9 cellular contexts compared by ENCODE assay signal in genomic region chr2:191696001-191696400, GRCh38. TPM values are rescaled to one million over a fixed set of nuclear protein-coding genes. Genes with fewer than 3 reads are reported as not detected.
DNase-seq lines count a peak whose midpoint lies in the region; ATAC-seq and TF ChIP-seq lines count a peak whose summit lies in the region.
"Had no signal": no experiment of that assay in that cellular context is flagged by ENCODE, and none has a peak within 500 bp of the region (broad histone marks: within the 10 kb centered on the region; RNA-seq: fewer than 3 reads in every experiment).

No MANE protein-coding gene starts in this region.

- peaks cover 15% of the 10 kb centered on the region for H3K4me1 Mint-ChIP-seq in activated CD8-positive, alpha-beta T cell treated with anti-CD3 and anti-CD28 coated beads for 36 hours (ENCODE audit: low read depth)

- DNase-seq in Right ventricle myocardium inferior (ENCODE audit: missing footprints), result peak; percentile 50
- no peak for DNase-seq in cardiac septum (ENCODE audit: low spot score)
- peak; percentile 55 for DNase-seq in amniotic stem cell (lab: John Stamatoyannopoulos, UW)
- peak; percentile 95 for DNase-seq in iris pigment epithelial cell (ENCODE audit: low read depth)
- DNase-seq in upper lobe of right lung, result no peak
- no peak for DNase-seq in T-helper 2 cell
- DNase-seq in activated CD8-positive, alpha-beta T cell treated with anti-CD3 and anti-CD28 coated beads for 36 hours, result no peak

- H3K27ac ChIP-seq in upper lobe of right lung, result no peak overlapping the region
- H3K27ac ChIP-seq: BLaER1 had no signal

- ATAC-seq in Right ventricle myocardium inferior (peak; percentile 90), upper lobe of right lung (peak; percentile 77), HG03196 (IDR thresholded peaks at IDR 0.05; ENCODE audit: unreplicated experiment) (no peak)
- ATAC-seq in activated CD8-positive, alpha-beta T cell treated with anti-CD3 and anti-CD28 coated beads for 36 hours, result no peak

- no peaks in the 10 kb centered on the region for H3K36me3 ChIP-seq in upper lobe of right lung
- H3K36me3 ChIP-seq: BLaER1 had no signal

- TF ChIP-seq CTCF in upper lobe of right lung (IDR thresholded peaks at IDR 0.05), result no peak
- no peak for TF ChIP-seq CTCF in activated CD8-positive, alpha-beta T cell treated with anti-CD3 and anti-CD28 coated beads for 36 hours (IDR thresholded peaks at IDR 0.05)

- H3K9me3 Mint-ChIP-seq in activated CD8-positive, alpha-beta T cell treated with anti-CD3 and anti-CD28 coated beads for 36 hours, result no peaks in the 10 kb centered on the region

- H3K4me3 Mint-ChIP-seq in activated CD8-positive, alpha-beta T cell treated with anti-CD3 and anti-CD28 coated beads for 36 hours, result no peak overlapping the region

- H3K9me3 ChIP-seq in upper lobe of right lung, result no peaks in the 10 kb centered on the region
- H3K9me3 ChIP-seq: BLaER1 had no signal

- POLR2A ChIA-PET in activated CD8-positive, alpha-beta T cell treated with anti-CD3 and anti-CD28 coated beads for 36 hours (lab: Charles Lee), result interaction anchor here (0.6 kb wide), 1 partner anchor 620 kb away, joined by 3 read pairs; no protein-coding TSS in a partner anchor

- H3K27me3 Mint-ChIP-seq in activated CD8-positive, alpha-beta T cell treated with anti-CD3 and anti-CD28 coated beads for 36 hours, result no peaks in the 10 kb centered on the region

- H3K27me3 ChIP-seq in upper lobe of right lung, result no peaks in the 10 kb centered on the region
- H3K27me3 ChIP-seq: BLaER1 had no signal

- peaks cover 12% of the 10 kb centered on the region for H3K36me3 Mint-ChIP-seq in activated CD8-positive, alpha-beta T cell treated with anti-CD3 and anti-CD28 coated beads for 36 hours (ENCODE audit: low read depth)

- peaks cover 9% of the 10 kb centered on the region for H3K4me1 ChIP-seq in upper lobe of right lung
- H3K4me1 ChIP-seq: BLaER1 had no signal

- no peak overlapping the region for H3K27ac Mint-ChIP-seq in activated CD8-positive, alpha-beta T cell treated with anti-CD3 and anti-CD28 coated beads for 36 hours

- CTCF ChIA-PET in activated CD8-positive, alpha-beta T cell treated with anti-CD3 and anti-CD28 coated beads for 36 hours (lab: Charles Lee), result interaction anchor here (1.1 to 4.0 kb wide), 5 partner anchors 12 to 467 kb away, joined by 3 to 22 read pairs (median 8); no protein-coding TSS in a partner anchor

- intact Hi-C loops in Right ventricle myocardium inferior (cut with DNase I), result no loop called here
- intact Hi-C loops in cardiac septum (cut with DNase I), result no loop called here
- intact Hi-C loops in upper lobe of right lung (cut with DNase I), result loop anchor here (10.0 kb wide), 1 partner anchor 141 kb away; no protein-coding TSS in a partner anchor
- intact Hi-C loops in activated CD8-positive, alpha-beta T cell treated with anti-CD3 and anti-CD28 coated beads for 36 hours (cut with micrococcal nuclease), result no loop called here

- H3K4me3 ChIP-seq in upper lobe of right lung, result no peak overlapping the region
- H3K4me3 ChIP-seq: BLaER1 had no signal

RNA-seq across cellular contexts. Expression of gene NABP1, which starts 18.1 kb away (rescaled TPM):
- total RNA-seq in Right ventricle myocardium inferior, result 5.1 TPM
- total RNA-seq in cardiac septum, result 6.6 TPM
- 50.2 TPM for total RNA-seq in upper lobe of right lung
- total RNA-seq in activated CD8-positive, alpha-beta T cell treated with anti-CD3 and anti-CD28 coated beads for 36 hours, result 10 to 100 TPM; 30.5 to 31.7 TPM

Comparison
In these comparisons a context has a peak if more than half of its experiments do, and no peak if none do; other contexts are left out.
1. DNase-seq: peak in Right ventricle myocardium inferior (single experiment), amniotic stem cell (single experiment) and iris pigment epithelial cell (single experiment); none in cardiac septum (single experiment), upper lobe of right lung (single experiment), T-helper 2 cell (0 of 5) and activated CD8-positive, alpha-beta T cell treated with anti-CD3 and anti-CD28 coated beads for 36 hours (single experiment).
2. ATAC-seq: peak in Right ventricle myocardium inferior (single experiment) and upper lobe of right lung (single experiment); none in HG03196 (single experiment) and activated CD8-positive, alpha-beta T cell treated with anti-CD3 and anti-CD28 coated beads for 36 hours (single experiment).